In the genomic region with DNA sequence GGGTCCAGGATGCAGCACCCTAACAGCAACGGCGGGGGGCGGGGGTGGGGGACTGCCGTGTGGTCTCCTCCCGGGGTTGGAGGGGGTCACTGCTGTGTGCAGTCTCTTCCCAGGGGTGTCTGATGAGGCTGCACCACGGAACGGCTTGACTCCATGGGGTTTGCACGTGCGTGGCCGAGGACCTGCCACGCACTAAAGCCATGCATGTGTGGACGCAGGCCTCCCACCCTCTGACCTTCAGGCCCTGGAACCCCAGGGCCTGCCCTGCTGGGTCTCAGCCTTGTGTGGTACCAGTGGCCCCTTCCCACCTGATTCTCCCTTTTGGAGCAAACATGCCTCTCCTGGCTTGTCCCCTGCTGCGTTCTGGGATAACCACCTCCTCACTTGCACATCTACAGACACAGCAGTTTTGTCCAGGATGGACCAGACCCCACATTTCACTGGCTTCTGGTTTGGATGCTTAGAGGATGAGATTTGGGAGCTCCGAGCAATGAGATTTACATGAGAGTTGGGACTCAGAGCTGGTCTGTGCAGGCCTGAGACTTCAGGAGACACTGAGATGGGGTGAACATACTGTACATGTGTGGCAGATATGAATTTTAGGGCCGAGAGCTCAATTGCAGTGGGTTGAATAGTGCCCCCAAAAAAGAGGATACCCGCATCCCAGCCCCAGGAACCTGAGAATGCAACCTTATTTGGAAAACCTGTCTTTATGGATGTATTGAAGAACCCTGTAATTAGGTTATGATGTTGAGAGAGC, we compare ENCODE assay signal across 14 cellular contexts. TPM values are rescaled to one million over a fixed set of nuclear protein-coding genes. Genes with fewer than 3 reads are reported as not detected.
"Had no signal": no experiment of that assay in that cellular context is flagged by ENCODE, and none has a peak within 500 bp of the region (broad histone marks: within the 10 kb centered on the region; RNA-seq: fewer than 3 reads in every experiment).

No MANE protein-coding gene starts in this region.

- H3K27ac ChIP-seq: coronary artery, left lung, thyroid gland had no signal

- H3K9me3 Mint-ChIP-seq: activated naive CD8-positive, alpha-beta T cell treated with anti-CD3 and anti-CD28 coated beads, Interleukin-2, amount 10 ng/mL, durations not matched to agents 7 days and 5 days; brain; naive B cell; T-helper 1 cell treated with Interleukin-12 subunit alpha and Interleukin-12 subunit beta and Interleukin-4 antibody, amounts not matched to agents 30 μg/mL and 1 μg/mL, for 36 hours had no signal

- H3K27me3 ChIP-seq: left lung, thyroid gland had no signal

- DNase-seq: activated naive CD8-positive, alpha-beta T cell treated with anti-CD3 and anti-CD28 coated beads, Interleukin-2, amount 10 ng/mL, durations not matched to agents 7 days and 5 days; amygdala; naive B cell; nucleus accumbens; stimulated activated naive CD4-positive, alpha-beta T cell treated with Interleukin-2 at 50 U/mL for 16 hours; thyroid gland had no signal

- H3K36me3 Mint-ChIP-seq: activated naive CD8-positive, alpha-beta T cell treated with anti-CD3 and anti-CD28 coated beads, Interleukin-2, amount 10 ng/mL, durations not matched to agents 7 days and 5 days; brain; naive B cell had no signal

- FAIRE-seq: frontal cortex, keratinocyte had no signal

- H3K4me3 ChIP-seq: coronary artery, left lung, thyroid gland had no signal

- H3K4me1 Mint-ChIP-seq: activated naive CD8-positive, alpha-beta T cell treated with anti-CD3 and anti-CD28 coated beads, Interleukin-2, amount 10 ng/mL, durations not matched to agents 7 days and 5 days; brain; naive B cell had no signal

- H3K4me1 ChIP-seq: left lung, thyroid gland had no signal

- H3K4me3 Mint-ChIP-seq: activated naive CD8-positive, alpha-beta T cell treated with anti-CD3 and anti-CD28 coated beads, Interleukin-2, amount 10 ng/mL, durations not matched to agents 7 days and 5 days; brain; naive B cell; T-helper 1 cell treated with Interleukin-12 subunit alpha and Interleukin-12 subunit beta and Interleukin-4 antibody, amounts not matched to agents 30 μg/mL and 1 μg/mL, for 36 hours had no signal

- H3K9me3 ChIP-seq: left lung, thyroid gland had no signal

- H3K27me3 Mint-ChIP-seq: activated naive CD8-positive, alpha-beta T cell treated with anti-CD3 and anti-CD28 coated beads, Interleukin-2, amount 10 ng/mL, durations not matched to agents 7 days and 5 days; brain; naive B cell had no signal

- ATAC-seq: activated CD4-positive, CD25-positive, alpha-beta regulatory T cell treated with anti-CD3 and anti-CD28 coated beads, Interleukin-2, amount 50 U/mL, for 24 hours; left lung had no signal

- H3K27ac Mint-ChIP-seq: activated naive CD8-positive, alpha-beta T cell treated with anti-CD3 and anti-CD28 coated beads, Interleukin-2, amount 10 ng/mL, durations not matched to agents 7 days and 5 days; brain; naive B cell; T-helper 1 cell treated with Interleukin-12 subunit alpha and Interleukin-12 subunit beta and Interleukin-4 antibody, amounts not matched to agents 30 μg/mL and 1 μg/mL, for 36 hours had no signal

RNA-seq across cellular contexts. Expression of gene NKD2, which starts 57.5 kb away (rescaled TPM):
- total RNA-seq: mononuclear cell had no signal
- polyA plus RNA-seq: keratinocyte had no signal
